Comparison of ENCODE assay signal across 13 cellular contexts in genomic region chr3:138412821-138413531, GRCh38. TPM values are rescaled to one million over a fixed set of nuclear protein-coding genes. Genes with fewer than 3 reads are reported as not detected.
DNase-seq lines count a peak whose midpoint lies in the region; ATAC-seq lines count a peak whose summit lies in the region.
"Had no signal": no experiment of that assay in that cellular context is flagged by ENCODE, and none has a peak within 500 bp of the region (broad histone marks: within the 10 kb centered on the region; RNA-seq: fewer than 3 reads in every experiment).

No MANE protein-coding gene starts in this region.

- CTCF ChIA-PET in activated CD4-positive, alpha-beta T cell treated with anti-CD3 and anti-CD28 coated beads for 36 hours (lab: Charles Lee) = interaction anchor here (0.9 to 1.2 kb wide), 4 partner anchors 15 to 523 kb away, joined by 3 to 8 read pairs (median 4); no protein-coding TSS in a partner anchor

- POLR2A ChIA-PET in activated CD4-positive, alpha-beta T cell treated with anti-CD3 and anti-CD28 coated beads for 36 hours (lab: Charles Lee) = interaction anchor here (0.6 kb wide), 1 partner anchor 255 kb away, joined by 5 read pairs; no protein-coding TSS in a partner anchor

- peaks cover 10% of the 10 kb centered on the region for H3K27me3 Mint-ChIP-seq in activated CD4-positive, alpha-beta T cell treated with anti-CD3 and anti-CD28 coated beads for 36 hours
- H3K27me3 Mint-ChIP-seq in activated CD4-positive, alpha-beta T cell treated with anti-CD3 and anti-CD28 coated beads, Interleukin-2, amount 10 ng/mL, durations not matched to agents 24 days and 14 days = peaks cover 2% of the 10 kb centered on the region
- H3K27me3 Mint-ChIP-seq in dendritic cell treated with granulocyte-macrophage colony-stimulating factor and Interleukin-4, amounts not matched to agents 40 ng/mL and 50 ng/mL, for 4 days = peaks cover 4% of the 10 kb centered on the region

- DNase-seq in activated CD4-positive, alpha-beta T cell treated with anti-CD3 and anti-CD28 coated beads for 36 hours = peak; percentile 30
- no peak for DNase-seq in activated CD4-positive, alpha-beta T cell treated with anti-CD3 and anti-CD28 coated beads, Interleukin-2, amount 10 ng/mL, durations not matched to agents 24 days and 14 days
- DNase-seq in NOMO-1 treated with dmso at 0.1 percent for 144 hours (lab: John Stamatoyannopoulos, UW; ENCODE audit: unreplicated experiment) = peak; percentile 91
- peak; percentile 33 for DNase-seq in renal cortical epithelial cell (ENCODE audit: low read depth)
- DNase-seq in NCI-H1930 (lab: John Stamatoyannopoulos, UW) = no peak
- no peak for DNase-seq in iPS-NIHi11 (ENCODE audit: low spot score)
- no peak for DNase-seq in NCI-H748 (lab: John Stamatoyannopoulos, UW; ENCODE audit: unreplicated experiment)
- DNase-seq: amygdala, DMS53, NCI-H748 treated with DMSO at 0.1 percent for 48 hours, right cardiac atrium, SW 1271 had no signal

- H3K36me3 Mint-ChIP-seq in activated CD4-positive, alpha-beta T cell treated with anti-CD3 and anti-CD28 coated beads for 36 hours (ENCODE audit: low read depth) = no peaks in the 10 kb centered on the region
- H3K36me3 Mint-ChIP-seq in activated CD4-positive, alpha-beta T cell treated with anti-CD3 and anti-CD28 coated beads, Interleukin-2, amount 10 ng/mL, durations not matched to agents 24 days and 14 days (ENCODE audit: low read depth) = no peaks in the 10 kb centered on the region
- no peaks in the 10 kb centered on the region for H3K36me3 Mint-ChIP-seq in dendritic cell treated with granulocyte-macrophage colony-stimulating factor and Interleukin-4, amounts not matched to agents 40 ng/mL and 50 ng/mL, for 4 days (ENCODE audit: low read depth)

- no peak overlapping the region for H3K4me3 Mint-ChIP-seq in activated CD4-positive, alpha-beta T cell treated with anti-CD3 and anti-CD28 coated beads for 36 hours
- H3K4me3 Mint-ChIP-seq in activated CD4-positive, alpha-beta T cell treated with anti-CD3 and anti-CD28 coated beads, Interleukin-2, amount 10 ng/mL, durations not matched to agents 24 days and 14 days = no peak overlapping the region
- H3K4me3 Mint-ChIP-seq in dendritic cell treated with granulocyte-macrophage colony-stimulating factor and Interleukin-4, amounts not matched to agents 40 ng/mL and 50 ng/mL, for 4 days = peak overlapping the region; percentile 44

- H3K9me3 Mint-ChIP-seq in activated CD4-positive, alpha-beta T cell treated with anti-CD3 and anti-CD28 coated beads for 36 hours (ENCODE audit: low read depth) = no peaks in the 10 kb centered on the region
- H3K9me3 Mint-ChIP-seq in activated CD4-positive, alpha-beta T cell treated with anti-CD3 and anti-CD28 coated beads, Interleukin-2, amount 10 ng/mL, durations not matched to agents 24 days and 14 days = no peaks in the 10 kb centered on the region
- H3K9me3 Mint-ChIP-seq in dendritic cell treated with granulocyte-macrophage colony-stimulating factor and Interleukin-4, amounts not matched to agents 40 ng/mL and 50 ng/mL, for 4 days = no peaks in the 10 kb centered on the region

- peaks cover 5% of the 10 kb centered on the region for H3K4me1 Mint-ChIP-seq in activated CD4-positive, alpha-beta T cell treated with anti-CD3 and anti-CD28 coated beads for 36 hours
- peaks cover 2% of the 10 kb centered on the region for H3K4me1 Mint-ChIP-seq in activated CD4-positive, alpha-beta T cell treated with anti-CD3 and anti-CD28 coated beads, Interleukin-2, amount 10 ng/mL, durations not matched to agents 24 days and 14 days
- peaks cover 82% of the 10 kb centered on the region for H3K4me1 Mint-ChIP-seq in dendritic cell treated with granulocyte-macrophage colony-stimulating factor and Interleukin-4, amounts not matched to agents 40 ng/mL and 50 ng/mL, for 4 days (ENCODE audit: low read depth)

- peak overlapping the region; percentile 19 for H3K27ac Mint-ChIP-seq in activated CD4-positive, alpha-beta T cell treated with anti-CD3 and anti-CD28 coated beads for 36 hours
- no peak overlapping the region for H3K27ac Mint-ChIP-seq in activated CD4-positive, alpha-beta T cell treated with anti-CD3 and anti-CD28 coated beads, Interleukin-2, amount 10 ng/mL, durations not matched to agents 24 days and 14 days
- peak overlapping the region; percentile 98 for H3K27ac Mint-ChIP-seq in dendritic cell treated with granulocyte-macrophage colony-stimulating factor and Interleukin-4, amounts not matched to agents 40 ng/mL and 50 ng/mL, for 4 days

- intact Hi-C loops in activated CD4-positive, alpha-beta T cell treated with anti-CD3 and anti-CD28 coated beads for 36 hours (cut with DNase I, micrococcal nuclease) = loop anchor here in 1 of 2 experiments (10.0 kb wide), 1 partner anchor 282 kb away; no protein-coding TSS in a partner anchor
- intact Hi-C loops in activated CD4-positive, alpha-beta T cell treated with anti-CD3 and anti-CD28 coated beads, Interleukin-2, amount 10 ng/mL, durations not matched to agents 24 days and 14 days (cut with micrococcal nuclease) = loop anchor here (10.0 kb wide), 1 partner anchor 228 kb away; the partner anchor contains the start of gene ARMC8
- intact Hi-C loops in dendritic cell treated with granulocyte-macrophage colony-stimulating factor and Interleukin-4, amounts not matched to agents 40 ng/mL and 50 ng/mL, for 4 days (cut with micrococcal nuclease) = no loop called here

- ATAC-seq in activated CD4-positive, alpha-beta T cell treated with anti-CD3 and anti-CD28 coated beads for 36 hours = peak; percentile 72

RNA-seq across cellular contexts. Expression of gene ESYT3, which starts 21.4 kb away (rescaled TPM):
- total RNA-seq in activated CD4-positive, alpha-beta T cell treated with anti-CD3 and anti-CD28 coated beads for 36 hours = under 1 TPM; 0.21 to 0.37 TPM
- 0.17 and 0.23 TPM in 2 replicates for total RNA-seq in activated CD4-positive, alpha-beta T cell treated with anti-CD3 and anti-CD28 coated beads, Interleukin-2, amount 10 ng/mL, durations not matched to agents 24 days and 14 days
- total RNA-seq in renal cortical epithelial cell = 1.2 and 2.3 TPM in 2 replicates

Comparison
In these comparisons a context has a peak if more than half of its experiments do, and no peak if none do; other contexts are left out.
1. DNase-seq: peak in activated CD4-positive, alpha-beta T cell treated with anti-CD3 and anti-CD28 coated beads for 36 hours (single experiment), NOMO-1 treated with dmso at 0.1 percent for 144 hours (single experiment) and renal cortical epithelial cell (single experiment); none in activated CD4-positive, alpha-beta T cell treated with anti-CD3 and anti-CD28 coated beads, Interleukin-2, amount 10 ng/mL, durations not matched to agents 24 days and 14 days (single experiment), NCI-H1930 (0 of 2), iPS-NIHi11 (single experiment) and NCI-H748 (single experiment).